8 cellular contexts compared by ENCODE assay signal in genomic region chr10:119090968-119091367, GRCh38. TPM values are rescaled to one million over a fixed set of nuclear protein-coding genes. Genes with fewer than 3 reads are reported as not detected.
DNase-seq lines count a peak whose midpoint lies in the region; ATAC-seq, FAIRE-seq and TF ChIP-seq lines count a peak whose summit lies in the region.

No MANE protein-coding gene starts in this region.

- no peak for FAIRE-seq in astrocyte (lab: Jason Lieb, UNC)

- no peaks in the 10 kb centered on the region for H3K36me3 ChIP-seq in astrocyte (ENCODE audit: insufficient read depth, low read length)
- H3K36me3 ChIP-seq in ascending aorta: no peaks in the 10 kb centered on the region

- no peak for TF ChIP-seq CTCF in astrocyte (IDR thresholded peaks at IDR 0.05; ENCODE audit: insufficient read depth, low read depth, low read length)
- TF ChIP-seq CTCF in retinal pigment epithelial cell (conservative IDR thresholded peaks at IDR 0.05; ENCODE audit: low read depth, low read length): no peak
- TF ChIP-seq CTCF in ascending aorta (IDR thresholded peaks at IDR 0.05): no peak

- H3K27me3 ChIP-seq in astrocyte (ENCODE audit: insufficient read depth, low read length) (peaks cover 4% of the 10 kb centered on the region), ascending aorta (no peaks in the 10 kb centered on the region)

- H3K9ac ChIP-seq in astrocyte (ENCODE audit: low read length): no peak overlapping the region

- no peak overlapping the region for H3K27ac ChIP-seq in astrocyte (ENCODE audit: low read depth, low read length)
- no peak overlapping the region for H3K27ac ChIP-seq in ascending aorta

- DNase-seq in H4 (ENCODE audit: low spot score) (peak; percentile 80), NOMO-1 treated with DMSO at 0.1 percent for 48 hours (lab: John Stamatoyannopoulos, UW; ENCODE audit: unreplicated experiment) (peak; percentile 98), astrocyte (ENCODE audit: low read depth) (peak; percentile 84), retinal pigment epithelial cell (ENCODE audit: low read depth) (peak; percentile 61), NCI-H526 treated with DMSO at 0.1 percent for 48 hours (lab: John Stamatoyannopoulos, UW) (no peak), pons (ENCODE audit: low spot score) (no peak), ascending aorta (ENCODE audit: low spot score in 2 of 2) (no peak)

- peaks cover 4% of the 10 kb centered on the region for H3K27me3 Mint-ChIP-seq in astrocyte (ENCODE audit: low read depth, unreplicated experiment)

- no peak for ATAC-seq in GM19463 (IDR thresholded peaks at IDR 0.05; ENCODE audit: unreplicated experiment)

- no peaks in the 10 kb centered on the region for H4K20me1 ChIP-seq in astrocyte (ENCODE audit: insufficient read depth, low read length)

- H2AFZ ChIP-seq in astrocyte (ENCODE audit: low read depth, low read length): no peak overlapping the region

- H3K9me3 Mint-ChIP-seq in astrocyte (ENCODE audit: unreplicated experiment): peaks cover 2% of the 10 kb centered on the region

- H3K36me3 Mint-ChIP-seq in astrocyte (ENCODE audit: low read depth, unreplicated experiment): no peaks in the 10 kb centered on the region

- H3K4me1 Mint-ChIP-seq in astrocyte (ENCODE audit: low read depth, unreplicated experiment): no peaks in the 10 kb centered on the region

- no peaks in the 10 kb centered on the region for H3K9me3 ChIP-seq in astrocyte (ENCODE audit: insufficient read depth, low read depth, low read length)
- no peaks in the 10 kb centered on the region for H3K9me3 ChIP-seq in ascending aorta

- intact Hi-C loops in ascending aorta (cut with DNase I): no loop called here

- H3K4me3 Mint-ChIP-seq in astrocyte (ENCODE audit: unreplicated experiment): no peak overlapping the region

- H3K4me2 ChIP-seq in astrocyte (ENCODE audit: low read length): peak overlapping the region; percentile 38

- H3K27ac Mint-ChIP-seq in astrocyte (ENCODE audit: unreplicated experiment): no peak overlapping the region

- no peaks in the 10 kb centered on the region for H3K79me2 ChIP-seq in astrocyte (ENCODE audit: insufficient read depth, low read length)

- H3K4me1 ChIP-seq in astrocyte (ENCODE audit: insufficient read depth, low read length): peaks cover 9% of the 10 kb centered on the region
- no peaks in the 10 kb centered on the region for H3K4me1 ChIP-seq in ascending aorta

- H3K4me3 ChIP-seq in astrocyte (ENCODE audit: insufficient read depth, low read depth, low read length): no peak overlapping the region
- H3K4me3 ChIP-seq in retinal pigment epithelial cell (ENCODE audit: low read length): no peak overlapping the region
- no peak overlapping the region for H3K4me3 ChIP-seq in ascending aorta

RNA-seq across cellular contexts. Expression of gene EIF3A, which starts 10.4 kb away (rescaled TPM):
- 41.0 and 57.4 TPM in 2 replicates for total RNA-seq in H4 (2014; rRNA removed; shearing (Covaris generic))
- total RNA-seq in astrocyte (137 and 146 TPM in 2 replicates), ascending aorta (59.4 TPM)

RNA-seq across cellular contexts. Expression of gene DENND10, which starts 12.9 kb away (rescaled TPM):
- 59.5 and 62.2 TPM in 2 replicates for total RNA-seq in H4 (2014; rRNA removed; shearing (Covaris generic))
- total RNA-seq in astrocyte (39.9 and 41.8 TPM in 2 replicates), ascending aorta (85.1 TPM)

Comparison
In these comparisons a context has a peak if more than half of its experiments do, and no peak if none do; other contexts are left out.
1. DNase-seq: peak in H4 (single experiment), NOMO-1 treated with DMSO at 0.1 percent for 48 hours (single experiment), astrocyte (single experiment) and retinal pigment epithelial cell (single experiment); none in NCI-H526 treated with DMSO at 0.1 percent for 48 hours (single experiment), pons (single experiment) and ascending aorta (0 of 2).